Comparison of ENCODE assay signal across 13 cellular contexts in genomic region chr1:22030473-22030872, GRCh38. TPM values are rescaled to one million over a fixed set of nuclear protein-coding genes. Genes with fewer than 3 reads are reported as not detected.
"Had no signal": no experiment of that assay in that cellular context is flagged by ENCODE, and none has a peak within 500 bp of the region (broad histone marks: within the 10 kb centered on the region; RNA-seq: fewer than 3 reads in every experiment).

No MANE protein-coding gene starts in this region.

- H3K27me3 ChIP-seq: gastrocnemius medialis, heart right ventricle, left lung, neutrophil, right atrium auricular region had no signal

- H3K9me3 ChIP-seq: gastrocnemius medialis, heart right ventricle, left lung, neutrophil, right atrium auricular region had no signal

- H3K4me3 ChIP-seq: gastrocnemius medialis, heart right ventricle, left lung, right atrium auricular region had no signal

- ATAC-seq: activated CD8-positive, alpha-beta T cell treated with anti-CD3 and anti-CD28 coated beads for 36 hours; gastrocnemius medialis had no signal

- H3K27ac ChIP-seq: right atrium auricular region had no signal

- DNase-seq: activated CD8-positive, alpha-beta memory T cell treated with anti-CD3 and anti-CD28 coated beads, Interleukin-2, amount 50 U/mL, for 4 hours; activated CD8-positive, alpha-beta T cell treated with anti-CD3 and anti-CD28 coated beads for 36 hours; activated naive CD4-positive, alpha-beta T cell treated with anti-CD3 and anti-CD28 coated beads for 36 hours; central memory CD4-positive, alpha-beta T cell; cortex of kidney; effector memory CD4-positive, alpha-beta T cell; gastrocnemius medialis; heart right ventricle; left lung had no signal

- H3K36me3 ChIP-seq: gastrocnemius medialis, left lung, neutrophil had no signal

RNA-seq across cellular contexts. Expression of gene CELA3A, which starts 29.0 kb away (rescaled TPM):
- total RNA-seq: activated CD8-positive, alpha-beta T cell treated with anti-CD3 and anti-CD28 coated beads for 36 hours; activated naive CD4-positive, alpha-beta T cell treated with anti-CD3 and anti-CD28 coated beads for 36 hours; gastrocnemius medialis; left lung; right atrium auricular region; subcutaneous adipose tissue; T-helper 1 cell treated with Interleukin-12 subunit alpha and Interleukin-12 subunit beta and Interleukin-4 antibody, amounts not matched to agents 30 ng/mL and 1 ng/mL, for 36 hours had no signal

RNA-seq across cellular contexts. Expression of gene CELA3B, which starts 53.7 kb away (rescaled TPM):
- total RNA-seq: activated CD8-positive, alpha-beta T cell treated with anti-CD3 and anti-CD28 coated beads for 36 hours; activated naive CD4-positive, alpha-beta T cell treated with anti-CD3 and anti-CD28 coated beads for 36 hours; gastrocnemius medialis; left lung; right atrium auricular region; subcutaneous adipose tissue; T-helper 1 cell treated with Interleukin-12 subunit alpha and Interleukin-12 subunit beta and Interleukin-4 antibody, amounts not matched to agents 30 ng/mL and 1 ng/mL, for 36 hours had no signal
